Comparison of ENCODE assay signal across 13 cellular contexts in the genomic region with DNA sequence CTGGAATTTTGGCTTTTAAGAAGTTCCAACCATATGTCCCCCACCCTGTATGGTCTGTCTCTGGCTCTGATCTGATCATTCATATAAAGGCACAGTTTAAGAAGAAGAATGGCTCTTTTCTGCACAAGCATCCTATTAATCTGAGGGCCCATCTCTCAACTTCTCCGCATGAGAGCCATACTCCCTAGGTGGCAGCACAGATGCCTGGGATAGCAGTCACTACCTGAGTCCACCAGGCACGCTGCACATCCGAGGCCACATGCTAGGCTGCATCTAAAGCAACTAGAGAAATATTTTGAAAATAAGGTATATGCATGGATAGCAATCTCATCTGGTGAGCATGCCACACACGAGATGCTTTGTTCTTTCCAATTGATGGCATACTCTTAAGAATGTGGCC.
DNase-seq lines count a peak whose midpoint lies in the region; ATAC-seq, FAIRE-seq and TF ChIP-seq lines count a peak whose summit lies in the region.
"Had no signal": no experiment of that assay in that cellular context is flagged by ENCODE, and none has a peak within 500 bp of the region (broad histone marks: within the 10 kb centered on the region; RNA-seq: fewer than 3 reads in every experiment).

No MANE protein-coding gene starts in this region.

- no peak overlapping the region for H3K4me3 ChIP-seq in keratinocyte (ENCODE audit: control insufficient read depth in 2 of 3, extremely low read depth in 1 of 3, insufficient read depth in 2 of 3, low read depth in 1 of 3, low read length in 3 of 3)

- DNase-seq in NCI-H1694 (lab: John Stamatoyannopoulos, UW) (peak; percentile 7), NCI-H1694 treated with DMSO at 0.1 percent for 48 hours (lab: John Stamatoyannopoulos, UW) (no peak), HEK293T (ENCODE audit: extremely low spot score) (peak; percentile 7), keratinocyte (ENCODE audit: low read depth, low spot score) (no peak)
- no peak for DNase-seq in stimulated activated naive B cell treated with anti-CD40 and anti-IgM and Interleukin-4, amounts not matched to agents 10 μg/mL and 1 μg/mL and 100 μg/mL, for 72 hours
- DNase-seq: activated CD4-positive, alpha-beta T cell treated with anti-CD3 and anti-CD28 coated beads for 36 hours; NCI-H526 treated with DMSO at 0.1 percent for 48 hours; stimulated activated CD4-positive, alpha-beta T cell treated with anti-CD3 and anti-CD28 coated beads, Interleukin-15, amount 100 ng/mL, for 24 hours; stimulated activated CD8-positive, alpha-beta memory T cell treated with anti-CD3 and anti-CD28 coated beads, Interleukin-4, amount 100 ng/mL, for 48 hours had no signal

- H3K4me1 Mint-ChIP-seq in stimulated activated naive B cell treated with anti-CD40 and anti-IgM and Interleukin-4, amounts not matched to agents 10 μg/mL and 1 μg/mL and 100 μg/mL, for 72 hours: no peaks in the 10 kb centered on the region
- H3K4me1 Mint-ChIP-seq: activated CD4-positive, alpha-beta T cell treated with anti-CD3 and anti-CD28 coated beads for 36 hours had no signal

- H3K79me2 ChIP-seq in keratinocyte (ENCODE audit: control insufficient read depth, insufficient read depth, low read length): no peaks in the 10 kb centered on the region

- no peak overlapping the region for H3K4me2 ChIP-seq in keratinocyte (ENCODE audit: control insufficient read depth, extremely low read depth, insufficient read depth, low read depth, low read length)

- no peaks in the 10 kb centered on the region for H3K27me3 ChIP-seq in keratinocyte (ENCODE audit: control insufficient read depth, extremely low read depth, insufficient read depth, low read length)

- no peaks in the 10 kb centered on the region for H3K9me1 ChIP-seq in keratinocyte (ENCODE audit: control insufficient read depth, extremely low read depth, insufficient read depth, low read length)

- peaks cover 8% of the 10 kb centered on the region for H3K4me1 ChIP-seq in keratinocyte (ENCODE audit: control insufficient read depth, extremely low read depth, insufficient read depth, low read length)

- H3K36me3 Mint-ChIP-seq in stimulated activated naive B cell treated with anti-CD40 and anti-IgM and Interleukin-4, amounts not matched to agents 10 μg/mL and 1 μg/mL and 100 μg/mL, for 72 hours: no peaks in the 10 kb centered on the region

- H3K36me3 ChIP-seq in keratinocyte (ENCODE audit: control insufficient read depth in 2 of 2, extremely low read depth in 1 of 2, insufficient read depth in 2 of 2, low read length in 2 of 2): no peaks in the 10 kb centered on the region

- POLR2A ChIA-PET in HEK293T (lab: Yijun Ruan, JAX): no interaction called here

- TF ChIP-seq CTCF in keratinocyte (optimal IDR thresholded peaks at IDR 0.05 in 1 of 3, IDR thresholded peaks at IDR 0.05 in 1 of 3, conservative IDR thresholded peaks at IDR 0.05 in 1 of 3; ENCODE audit: extremely low read depth in 1 of 3, insufficient read depth in 2 of 3, low read length in 3 of 3): peak; percentile 3 to 65 (median 14)

- H4K20me1 ChIP-seq in keratinocyte (ENCODE audit: control insufficient read depth, extremely low read depth, insufficient read depth, low read length): no peaks in the 10 kb centered on the region

- H3K27me3 Mint-ChIP-seq in stimulated activated naive B cell treated with anti-CD40 and anti-IgM and Interleukin-4, amounts not matched to agents 10 μg/mL and 1 μg/mL and 100 μg/mL, for 72 hours: no peaks in the 10 kb centered on the region
- H3K27me3 Mint-ChIP-seq: activated CD4-positive, alpha-beta T cell treated with anti-CD3 and anti-CD28 coated beads for 36 hours had no signal

- no peak overlapping the region for H3K9ac ChIP-seq in keratinocyte (ENCODE audit: control insufficient read depth, extremely low read depth, insufficient read depth, low read length)

- H3K9me3 ChIP-seq in keratinocyte (ENCODE audit: control insufficient read depth, low read depth, low read length): no peaks in the 10 kb centered on the region

- no peak overlapping the region for H3K4me3 Mint-ChIP-seq in stimulated activated naive B cell treated with anti-CD40 and anti-IgM and Interleukin-4, amounts not matched to agents 10 μg/mL and 1 μg/mL and 100 μg/mL, for 72 hours
- H3K4me3 Mint-ChIP-seq: activated CD4-positive, alpha-beta T cell treated with anti-CD3 and anti-CD28 coated beads for 36 hours had no signal

- CTCF ChIA-PET in HEK293T (lab: Yijun Ruan, JAX): no interaction called here

- dilution Hi-C loops in keratinocyte (cut with MboI; ENCODE audit: extremely low pct_ligation_motif_present, low sequenced_read_pairs): no loop called here

- ATAC-seq in SK-N-SH treated with all-trans-retinoic acid at 6 μM for 48 hours (peak; percentile 63), GM18870 (IDR thresholded peaks at IDR 0.05; ENCODE audit: unreplicated experiment) (no peak), GM18867 (IDR thresholded peaks at IDR 0.05; ENCODE audit: unreplicated experiment) (no peak)
- ATAC-seq in stimulated activated naive B cell treated with anti-CD40 and anti-IgM and Interleukin-4, amounts not matched to agents 10 μg/mL and 1 μg/mL and 100 μg/mL, for 72 hours (replicated peaks): no peak
- ATAC-seq: activated CD4-positive, alpha-beta T cell treated with anti-CD3 and anti-CD28 coated beads for 36 hours had no signal

- no peak overlapping the region for H2AFZ ChIP-seq in keratinocyte (ENCODE audit: control insufficient read depth, low read length)

- no peak overlapping the region for H3K27ac ChIP-seq in keratinocyte (ENCODE audit: control insufficient read depth, insufficient read depth, low read length)

- FAIRE-seq in keratinocyte (lab: Jason Lieb, UNC): peak; percentile 32
- FAIRE-seq: endothelial cell of umbilical vein had no signal

- no peak overlapping the region for H3K27ac Mint-ChIP-seq in stimulated activated naive B cell treated with anti-CD40 and anti-IgM and Interleukin-4, amounts not matched to agents 10 μg/mL and 1 μg/mL and 100 μg/mL, for 72 hours
- H3K27ac Mint-ChIP-seq: activated CD4-positive, alpha-beta T cell treated with anti-CD3 and anti-CD28 coated beads for 36 hours had no signal

- H3K9me3 Mint-ChIP-seq in stimulated activated naive B cell treated with anti-CD40 and anti-IgM and Interleukin-4, amounts not matched to agents 10 μg/mL and 1 μg/mL and 100 μg/mL, for 72 hours: no peaks in the 10 kb centered on the region

TF ChIP-seq in HEK293T, 16 proteins besides CTCF, POLR2A, EP300 and RAD21:
- no peak for TF ChIP-seq LEF1 (IDR thresholded peaks at IDR 0.05; ENCODE audit: borderline replicate concordance)
- TF ChIP-seq CTBP1 (IDR thresholded peaks at IDR 0.05; ENCODE audit: borderline replicate concordance): no peak
- TF ChIP-seq BHLHE40 (IDR thresholded peaks at IDR 0.05; ENCODE audit: borderline replicate concordance): no peak
- no peak for TF ChIP-seq ELF4 (IDR thresholded peaks at IDR 0.05)
- no peak for TF ChIP-seq SP1 (IDR thresholded peaks at IDR 0.05)
- TF ChIP-seq ARNT (IDR thresholded peaks at IDR 0.05): no peak
- TF ChIP-seq ZNF384 (IDR thresholded peaks at IDR 0.05): no peak
- no peak for TF ChIP-seq NFRKB (IDR thresholded peaks at IDR 0.05)
- no peak for TF ChIP-seq L3MBTL2 (conservative IDR thresholded peaks at IDR 0.05)
- TF ChIP-seq, protein P1, sequence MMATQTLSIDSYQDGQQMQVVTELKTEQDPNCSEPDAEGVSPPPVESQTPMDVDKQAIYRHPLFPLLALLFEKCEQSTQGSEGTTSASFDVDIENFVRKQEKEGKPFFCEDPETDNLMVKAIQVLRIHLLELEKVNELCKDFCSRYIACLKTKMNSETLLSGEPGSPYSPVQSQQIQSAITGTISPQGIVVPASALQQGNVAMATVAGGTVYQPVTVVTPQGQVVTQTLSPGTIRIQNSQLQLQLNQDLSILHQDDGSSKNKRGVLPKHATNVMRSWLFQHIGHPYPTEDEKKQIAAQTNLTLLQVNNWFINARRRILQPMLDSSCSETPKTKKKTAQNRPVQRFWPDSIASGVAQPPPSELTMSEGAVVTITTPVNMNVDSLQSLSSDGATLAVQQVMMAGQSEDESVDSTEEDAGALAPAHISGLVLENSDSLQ (IDR thresholded peaks at IDR 0.05): no peak
- TF ChIP-seq FOXA1 (IDR thresholded peaks at IDR 0.05): no peak
- TF ChIP-seq FOXK2 (IDR thresholded peaks at IDR 0.05): no peak
- TF ChIP-seq HDGF (IDR thresholded peaks at IDR 0.05; ENCODE audit: borderline replicate concordance): no peak
TF ChIP-seq in HEK293T: peak in this region for 0.

TF ChIP-seq in SK-N-SH treated with all-trans-retinoic acid at 6 μM for 48 hours, 23 proteins besides CTCF, POLR2A, EP300 and RAD21:
- TF ChIP-seq OSR1 (CRISPR knock-in tag; IDR thresholded peaks at IDR 0.05) (no peak), ZNF565 (CRISPR knock-in tag; conservative IDR thresholded peaks at IDR 0.05; ENCODE audit: low read depth) (no peak), ISL1 (CRISPR knock-in tag; IDR thresholded peaks at IDR 0.05) (no peak)
- TF ChIP-seq, protein P2, sequence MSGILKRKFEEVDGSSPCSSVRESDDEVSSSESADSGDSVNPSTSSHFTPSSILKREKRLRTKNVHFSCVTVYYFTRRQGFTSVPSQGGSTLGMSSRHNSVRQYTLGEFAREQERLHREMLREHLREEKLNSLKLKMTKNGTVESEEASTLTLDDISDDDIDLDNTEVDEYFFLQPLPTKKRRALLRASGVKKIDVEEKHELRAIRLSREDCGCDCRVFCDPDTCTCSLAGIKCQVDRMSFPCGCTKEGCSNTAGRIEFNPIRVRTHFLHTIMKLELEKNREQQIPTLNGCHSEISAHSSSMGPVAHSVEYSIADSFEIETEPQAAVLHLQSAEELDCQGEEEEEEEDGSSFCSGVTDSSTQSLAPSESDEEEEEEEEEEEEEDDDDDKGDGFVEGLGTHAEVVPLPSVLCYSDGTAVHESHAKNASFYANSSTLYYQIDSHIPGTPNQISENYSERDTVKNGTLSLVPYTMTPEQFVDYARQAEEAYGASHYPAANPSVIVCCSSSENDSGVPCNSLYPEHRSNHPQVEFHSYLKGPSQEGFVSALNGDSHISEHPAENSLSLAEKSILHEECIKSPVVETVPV (CRISPR knock-in tag; IDR thresholded peaks at IDR 0.05): no peak

Comparison
In these comparisons a context has a peak if more than half of its experiments do, and no peak if none do; other contexts are left out.
1. DNase-seq: peak in NCI-H1694 (single experiment) and HEK293T (single experiment); none in NCI-H1694 treated with DMSO at 0.1 percent for 48 hours (single experiment), keratinocyte (single experiment) and stimulated activated naive B cell treated with anti-CD40 and anti-IgM and Interleukin-4, amounts not matched to agents 10 μg/mL and 1 μg/mL and 100 μg/mL, for 72 hours (single experiment).